Comparison of ENCODE assay signal across 6 cellular contexts in the genomic region with DNA sequence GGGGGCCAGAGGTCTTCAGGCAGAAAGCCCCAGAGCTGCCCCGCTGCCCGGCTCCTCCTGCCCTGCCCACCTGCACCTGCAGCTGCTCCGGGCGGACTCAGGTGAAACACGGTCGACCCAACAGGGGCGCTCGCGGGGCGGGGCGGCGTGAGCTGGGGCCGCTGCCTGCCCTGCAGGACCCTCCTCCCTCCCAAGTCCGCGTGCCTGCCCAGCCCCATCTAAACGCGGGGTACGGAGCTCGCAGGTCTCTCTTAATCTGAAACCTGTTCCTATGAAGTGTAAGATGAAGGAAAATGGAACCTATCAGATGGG. TPM values are rescaled to one million over a fixed set of nuclear protein-coding genes. Genes with fewer than 3 reads are reported as not detected.
DNase-seq lines count a peak whose midpoint lies in the region; ATAC-seq, FAIRE-seq and TF ChIP-seq lines count a peak whose summit lies in the region.

No MANE protein-coding gene starts in this region.

- H3K4me3 ChIP-seq in H1 (ENCODE audit: extremely low read depth in 1 of 4, insufficient read depth in 2 of 4, low read depth in 3 of 4, low read length in 4 of 4) (peak overlapping the region; percentile 44 to 72 (median 57)), tibial artery (peak overlapping the region; percentile 53 to 57)

- H3K79me1 ChIP-seq in H1 (ENCODE audit: low read depth, low read length), result peaks cover 4% of the 10 kb centered on the region

- no peak overlapping the region for H2BK15ac ChIP-seq in H1 (ENCODE audit: low read length)

- no peak for TF ChIP-seq EP300 in H1 (IDR thresholded peaks at IDR 0.05; ENCODE audit: borderline replicate concordance in 1 of 2, low read depth in 2 of 2, low read length in 2 of 2)

- no peak overlapping the region for H4K8ac ChIP-seq in H1 (ENCODE audit: extremely low read depth, insufficient read depth, low read length)

- peaks cover 0 to 5% (median 0%) of the 10 kb centered on the region in 4 experiments; a peak in 2 of 8 replicates for H3K36me3 ChIP-seq in H1 (ENCODE audit: control insufficient read depth in 2 of 4, insufficient read depth in 4 of 4, low read length in 3 of 4)
- peaks cover 29 to 65% (median 53%) of the 10 kb centered on the region in 3 donors for H3K36me3 ChIP-seq in tibial artery

- H4K20me1 ChIP-seq in H1 (replicated peaks in 1 of 2; ENCODE audit: control insufficient read depth in 1 of 2, insufficient read depth in 2 of 2, low read length in 2 of 2), result peaks cover 3 to 22% of the 10 kb centered on the region in 2 experiments

- no peak for FAIRE-seq in H1 (lab: Jason Lieb, UNC)

- H2BK12ac ChIP-seq in H1 (ENCODE audit: low read depth, low read length), result no peak overlapping the region

- TF ChIP-seq RAD21 in H1 (IDR thresholded peaks at IDR 0.05 in 1 of 2, conservative IDR thresholded peaks at IDR 0.05 in 1 of 2; ENCODE audit: low read depth in 2 of 2, low read length in 2 of 2), result no peak

- H3K27ac ChIP-seq in H1 (ENCODE audit: low read depth, low read length) (no peak overlapping the region), tibial artery (peak overlapping the region; percentile 76 to 90)

- peak overlapping the region; percentile 71 for H3K4me3 Mint-ChIP-seq in activated naive CD4-positive, alpha-beta T cell treated with anti-CD3 and anti-CD28 coated beads for 36 hours

- H3K27me3 Mint-ChIP-seq in activated naive CD4-positive, alpha-beta T cell treated with anti-CD3 and anti-CD28 coated beads for 36 hours (ENCODE audit: low read depth), result no peaks in the 10 kb centered on the region

- no peak overlapping the region for H4K5ac ChIP-seq in H1 (ENCODE audit: insufficient read length, low read depth, low read length)

- no peak overlapping the region for H3K4ac ChIP-seq in H1 (replicated peaks; ENCODE audit: insufficient read length, low read depth, low read length)

- no peak overlapping the region for H2BK20ac ChIP-seq in H1 (ENCODE audit: low read length)

- H3K27ac Mint-ChIP-seq in activated naive CD4-positive, alpha-beta T cell treated with anti-CD3 and anti-CD28 coated beads for 36 hours, result peak overlapping the region; percentile 46

- H3K9ac ChIP-seq in H1 (replicated peaks in 1 of 4; ENCODE audit: extremely low read depth in 1 of 4, low read depth in 3 of 4, low read length in 3 of 4), result no peak overlapping the region; a peak in 1 of 7 replicates

- H3K18ac ChIP-seq in H1 (ENCODE audit: extremely low read depth, low read length), result no peak overlapping the region

- peaks cover 4 to 19% of the 10 kb centered on the region in 2 experiments; a peak in 2 of 4 replicates for H3K79me2 ChIP-seq in H1 (ENCODE audit: control insufficient read depth in 1 of 2, insufficient read depth in 2 of 2, low read length in 2 of 2)

- CTCF ChIA-PET in activated naive CD4-positive, alpha-beta T cell treated with anti-CD3 and anti-CD28 coated beads for 36 hours (lab: Charles Lee), result interaction anchor here (0.9 to 2.3 kb wide), 3 partner anchors 10 to 17 kb away, joined by 3 to 5 read pairs (median 5); no protein-coding TSS in a partner anchor
- CTCF ChIA-PET in H1 (lab: Charles Lee; ENCODE audit: partially characterized antibody), result interaction anchor here (0.6 to 6.8 kb wide), 12 partner anchors 9 to 722 kb away, joined by 3 to 59 read pairs (median 4); no protein-coding TSS in a partner anchor

- 0 out of 2 replicates have a peak overlapping the region, but pooled peaks have one; percentile 44 for H2BK5ac ChIP-seq in H1 (ENCODE audit: low read depth, low read length)

- H3K4me1 ChIP-seq in H1 (replicated peaks in 1 of 4; ENCODE audit: control insufficient read depth in 3 of 4, insufficient read depth in 4 of 4, low read length in 3 of 4), result peaks cover 0 to 16% (median 10%) of the 10 kb centered on the region in 4 experiments; a peak in 5 of 7 replicates
- peaks cover 8 to 28% (median 21%) of the 10 kb centered on the region in 4 donors for H3K4me1 ChIP-seq in tibial artery

- H3K14ac ChIP-seq in H1 (ENCODE audit: insufficient read length), result no peak overlapping the region

- H3K27me3 ChIP-seq in H1 (replicated peaks in 1 of 4; ENCODE audit: control insufficient read depth in 3 of 4, extremely low read depth in 1 of 4, insufficient read depth in 3 of 4, low read length in 3 of 4) (no peaks in the 10 kb centered on the region), tibial artery (no peaks in the 10 kb centered on the region)

- ATAC-seq in GM21526 (IDR thresholded peaks at IDR 0.05; ENCODE audit: low FRiP score, unreplicated experiment), result no peak

- POLR2A ChIA-PET in H1 (lab: Charles Lee; ENCODE audit: partially characterized antibody), result interaction anchor here (0.7 to 4.8 kb wide), 7 partner anchors 15 to 63 kb away, joined by 3 to 44 read pairs (median 3); partner anchors contain the start of gene UQCC4

- H2AFZ ChIP-seq in H1 (ENCODE audit: low read length), result no peak overlapping the region

- H2AK5ac ChIP-seq in H1 (ENCODE audit: low read depth, low read length), result no peak overlapping the region

- no peak overlapping the region for H4K91ac ChIP-seq in H1 (replicated peaks; ENCODE audit: insufficient read length, low read length)

- DNase-seq in activated naive CD4-positive, alpha-beta T cell treated with anti-CD3 and anti-CD28 coated beads for 36 hours, result no peak
- DNase-seq in activated naive CD4-positive, alpha-beta T cell treated with anti-CD3 and anti-CD28 coated beads, Interleukin-2, amount 50 U/mL, for 16 hours, result no peak
- DNase-seq in H1 (ENCODE audit: low read depth in 1 of 2, low spot score in 2 of 2) (no peak), tibial artery (no peak), NCI-H1436 treated with DMSO at 0.1 percent for 48 hours (lab: John Stamatoyannopoulos, UW) (no peak)

- 4% methylated on average over 16 of the region's 19 CpGs; no CpG with 5 or more reads in 1 of the 2 experiments for WGBS in H1 (ENCODE audit: extremely low coverage in 1 of 2, insufficient coverage in 1 of 2, insufficient read length in 1 of 2, insufficient replicate concordance in 2 of 2, low coverage in 1 of 2, low lambda C conversion rate in 2 of 2, missing lambda C conversion rate in 1 of 2), 2 experiments

- H3K4me1 Mint-ChIP-seq in activated naive CD4-positive, alpha-beta T cell treated with anti-CD3 and anti-CD28 coated beads for 36 hours (ENCODE audit: low read depth), result peaks cover 17% of the 10 kb centered on the region

- no peak overlapping the region for H2BK120ac ChIP-seq in H1 (replicated peaks; ENCODE audit: low read depth, low read length)

- no peaks in the 10 kb centered on the region for H3K9me3 ChIP-seq in H1 (ENCODE audit: insufficient read depth in 2 of 2, low read depth in 1 of 2, low read length in 1 of 2)
- H3K9me3 ChIP-seq in tibial artery, result no peaks in the 10 kb centered on the region

- peaks cover 5% of the 10 kb centered on the region for H3K36me3 Mint-ChIP-seq in activated naive CD4-positive, alpha-beta T cell treated with anti-CD3 and anti-CD28 coated beads for 36 hours (ENCODE audit: low read depth)

- no peak for TF ChIP-seq POLR2A in H1 (IDR thresholded peaks at IDR 0.05; ENCODE audit: control extremely low read depth in 1 of 2, low read depth in 2 of 2, low read length in 2 of 2)

- H3K56ac ChIP-seq in H1 (replicated peaks; ENCODE audit: insufficient read length, low read depth, low read length), result no peak overlapping the region

- intact Hi-C loops in activated naive CD4-positive, alpha-beta T cell treated with anti-CD3 and anti-CD28 coated beads for 36 hours (cut with micrococcal nuclease), result loop anchor here (2.0 to 5.0 kb wide), 4 partner anchors 32 to 403 kb away; partner anchors contain the start of genes NUBP2, SPSB3, UBE2I and UNKL
- intact Hi-C loops in tibial artery (cut with DNase I; ENCODE audit: low total_unique reads), result no loop called here

- peak overlapping the region; percentile 94 to 95 for H3K4me2 ChIP-seq in H1 (ENCODE audit: insufficient read depth in 1 of 2, low read depth in 2 of 2, low read length in 2 of 2)

- TF ChIP-seq CTCF in H1 (IDR thresholded peaks at IDR 0.05; ENCODE audit: control extremely low read depth in 1 of 3, insufficient read depth in 1 of 3, low read depth in 1 of 3, low read length in 3 of 3) (no peak), tibial artery (IDR thresholded peaks at IDR 0.05) (no peak)

- H3K23ac ChIP-seq in H1 (ENCODE audit: insufficient read length), result no peak overlapping the region

- no peaks in the 10 kb centered on the region for H3K9me3 Mint-ChIP-seq in activated naive CD4-positive, alpha-beta T cell treated with anti-CD3 and anti-CD28 coated beads for 36 hours

- H3K23me2 ChIP-seq in H1 (ENCODE audit: low read depth, low read length), result peaks cover 12% of the 10 kb centered on the region

RNA-seq across cellular contexts. Expression of gene GNPTG, which starts 28.1 kb away (rescaled TPM):
- total RNA-seq in activated naive CD4-positive, alpha-beta T cell treated with anti-CD3 and anti-CD28 coated beads for 36 hours, result 10 to 100 TPM; 15.9 to 17.3 TPM
- 25.2 and 26.2 TPM in 2 replicates for total RNA-seq in H1 (2021; fragmentation: NEBNext Ultra II Directional; extraction: Animal tissue kit (Norgen Biotek cat#: 25700))
- polyA plus RNA-seq in H1 (2011; rRNA removed), result 51.2 and 73.3 TPM in 2 replicates
- polyA plus RNA-seq in H1 (2011; cell fraction: cytosol; rRNA removed), result 45.7 TPM
- 73.3 TPM for polyA plus RNA-seq in H1 (2011; cell fraction: nucleus; rRNA removed)
- polyA plus RNA-seq in H1 (2012, experiment 1 of 2), result 21.7 to 30.2 TPM (median 28.6 TPM) in 4 replicates
- 17.9 TPM for polyA plus RNA-seq in H1 (2012, experiment 2 of 2)
- 22.1 TPM for polyA plus RNA-seq in H1 (2013, experiment 1 of 2)
- 23.7 TPM for polyA plus RNA-seq in H1 (2013, experiment 2 of 2)
- polyA minus RNA-seq in H1 (2011; rRNA and poly(A)+ RNA removed), result 9.9 and 10.5 TPM in 2 replicates
- 9.3 TPM for polyA minus RNA-seq in H1 (2011; cell fraction: cytosol; rRNA and poly(A)+ RNA removed)
- 13.4 TPM for polyA minus RNA-seq in H1 (2011; cell fraction: nucleus; rRNA and poly(A)+ RNA removed)

RNA-seq across cellular contexts. Expression of gene TSR3, which starts 28.1 kb away (rescaled TPM):
- total RNA-seq in activated naive CD4-positive, alpha-beta T cell treated with anti-CD3 and anti-CD28 coated beads for 36 hours, result 10 to 100 TPM; 48.5 to 50.7 TPM
- total RNA-seq in H1 (2021; fragmentation: NEBNext Ultra II Directional; extraction: Animal tissue kit (Norgen Biotek cat#: 25700)), result 45.9 and 52.3 TPM in 2 replicates
- 43.1 and 66.0 TPM in 2 replicates for polyA plus RNA-seq in H1 (2011; rRNA removed)
- polyA plus RNA-seq in H1 (2011; cell fraction: cytosol; rRNA removed), result 60.3 TPM
- polyA plus RNA-seq in H1 (2011; cell fraction: nucleus; rRNA removed), result 46.0 TPM
- polyA plus RNA-seq in H1 (2012, experiment 1 of 2), result 31.8 to 57.4 TPM (median 53.2 TPM) in 4 replicates
- polyA plus RNA-seq in H1 (2012, experiment 2 of 2), result 37.5 TPM
- 25.0 TPM for polyA plus RNA-seq in H1 (2013, experiment 1 of 2)
- polyA plus RNA-seq in H1 (2013, experiment 2 of 2), result 26.0 TPM
- polyA minus RNA-seq in H1 (2011; rRNA and poly(A)+ RNA removed), result 10.2 and 10.8 TPM in 2 replicates
- polyA minus RNA-seq in H1 (2011; cell fraction: cytosol; rRNA and poly(A)+ RNA removed), result 31.2 TPM
- 19.7 TPM for polyA minus RNA-seq in H1 (2011; cell fraction: nucleus; rRNA and poly(A)+ RNA removed)

RNA-seq across cellular contexts. Expression of gene UNKL, which starts 34.7 kb away (rescaled TPM):
- total RNA-seq in activated naive CD4-positive, alpha-beta T cell treated with anti-CD3 and anti-CD28 coated beads for 36 hours, result 10 to 100 TPM; 35.9 to 38.4 TPM
- total RNA-seq in H1 (2021; fragmentation: NEBNext Ultra II Directional; extraction: Animal tissue kit (Norgen Biotek cat#: 25700)), result 31.8 and 32.1 TPM in 2 replicates
- polyA plus RNA-seq in H1 (2011; rRNA removed), result 25.1 and 32.0 TPM in 2 replicates
- polyA plus RNA-seq in H1 (2011; cell fraction: cytosol; rRNA removed), result 32.1 TPM
- 126 TPM for polyA plus RNA-seq in H1 (2011; cell fraction: nucleus; rRNA removed)
- polyA plus RNA-seq in H1 (2012, experiment 1 of 2), result 11.6 to 23.0 TPM (median 17.3 TPM) in 4 replicates
- polyA plus RNA-seq in H1 (2012, experiment 2 of 2), result 8.4 TPM
- 15.8 TPM for polyA plus RNA-seq in H1 (2013, experiment 1 of 2)
- 13.7 TPM for polyA plus RNA-seq in H1 (2013, experiment 2 of 2)
- 7.3 and 13.6 TPM in 2 replicates for polyA minus RNA-seq in H1 (2011; rRNA and poly(A)+ RNA removed)
- polyA minus RNA-seq in H1 (2011; cell fraction: cytosol; rRNA and poly(A)+ RNA removed), result 30.1 TPM
- 31.8 TPM for polyA minus RNA-seq in H1 (2011; cell fraction: nucleus; rRNA and poly(A)+ RNA removed)

RNA-seq across cellular contexts. Expression of gene UQCC4, which starts 40.7 kb away (rescaled TPM):
- 10 to 100 TPM; 11.2 to 12.2 TPM for total RNA-seq in activated naive CD4-positive, alpha-beta T cell treated with anti-CD3 and anti-CD28 coated beads for 36 hours
- 13.4 and 14.9 TPM in 2 replicates for total RNA-seq in H1 (2021; fragmentation: NEBNext Ultra II Directional; extraction: Animal tissue kit (Norgen Biotek cat#: 25700))
- 33.8 and 35.0 TPM in 2 replicates for polyA plus RNA-seq in H1 (2011; rRNA removed)
- polyA plus RNA-seq in H1 (2011; cell fraction: cytosol; rRNA removed), result 31.5 TPM
- polyA plus RNA-seq in H1 (2011; cell fraction: nucleus; rRNA removed), result 22.3 TPM
- polyA plus RNA-seq in H1 (2012, experiment 1 of 2), result 15.3 to 20.8 TPM (median 19.9 TPM) in 4 replicates
- polyA plus RNA-seq in H1 (2012, experiment 2 of 2), result 16.5 TPM
- polyA plus RNA-seq in H1 (2013, experiment 1 of 2), result 18.8 TPM
- 20.4 TPM for polyA plus RNA-seq in H1 (2013, experiment 2 of 2)
- polyA minus RNA-seq in H1 (2011; rRNA and poly(A)+ RNA removed), result 7.0 and 7.6 TPM in 2 replicates
- polyA minus RNA-seq in H1 (2011; cell fraction: cytosol; rRNA and poly(A)+ RNA removed), result 8.1 TPM
- 13.3 TPM for polyA minus RNA-seq in H1 (2011; cell fraction: nucleus; rRNA and poly(A)+ RNA removed)

RNA-seq across cellular contexts. Expression of gene BAIAP3, which starts 46.4 kb away (rescaled TPM):
- under 1 TPM; 0.10 to 0.37 TPM for total RNA-seq in activated naive CD4-positive, alpha-beta T cell treated with anti-CD3 and anti-CD28 coated beads for 36 hours
- 6.8 and 7.9 TPM in 2 replicates for total RNA-seq in H1 (2021; fragmentation: NEBNext Ultra II Directional; extraction: Animal tissue kit (Norgen Biotek cat#: 25700))
- polyA plus RNA-seq in H1 (2011; rRNA removed), result 2.9 and 6.3 TPM in 2 replicates
- polyA plus RNA-seq in H1 (2011; cell fraction: cytosol; rRNA removed), result 4.8 TPM
- polyA plus RNA-seq in H1 (2011; cell fraction: nucleus; rRNA removed), result 33.8 TPM
- 4.5 to 6.4 TPM (median 5.6 TPM) in 4 replicates for polyA plus RNA-seq in H1 (2012, experiment 1 of 2)
- polyA plus RNA-seq in H1 (2012, experiment 2 of 2), result 2.6 TPM
- 5.0 TPM for polyA plus RNA-seq in H1 (2013, experiment 1 of 2)
- polyA plus RNA-seq in H1 (2013, experiment 2 of 2), result 3.4 TPM
- polyA minus RNA-seq in H1 (2011; rRNA and poly(A)+ RNA removed), result 2.0 and 2.1 TPM in 2 replicates
- polyA minus RNA-seq in H1 (2011; cell fraction: cytosol; rRNA and poly(A)+ RNA removed), result 5.7 TPM
- 11.1 TPM for polyA minus RNA-seq in H1 (2011; cell fraction: nucleus; rRNA and poly(A)+ RNA removed)
